26 cellular contexts compared by ENCODE assay signal in the genomic region with DNA sequence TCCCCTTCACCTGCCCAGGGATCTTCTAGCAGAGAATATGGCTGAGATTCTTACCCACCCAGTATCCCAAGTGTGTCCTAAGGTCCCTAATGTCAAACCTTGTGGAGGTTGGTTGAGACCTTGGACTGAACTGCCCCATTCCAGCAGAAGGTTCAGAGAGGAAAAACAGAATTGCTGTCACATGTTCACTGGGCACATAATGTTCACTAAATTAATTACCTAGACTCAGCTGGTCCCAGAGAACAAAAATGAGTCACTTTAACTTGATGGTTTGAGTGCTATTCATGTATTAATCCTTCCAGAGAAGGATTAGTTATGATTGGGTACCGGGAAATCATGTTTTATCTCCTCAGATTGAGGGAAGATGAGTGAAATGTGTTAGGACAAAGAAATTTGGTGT.
DNase-seq lines count a peak whose midpoint lies in the region; ATAC-seq, FAIRE-seq and TF ChIP-seq lines count a peak whose summit lies in the region.
"Had no signal": no experiment of that assay in that cellular context is flagged by ENCODE, and none has a peak within 500 bp of the region (broad histone marks: within the 10 kb centered on the region; RNA-seq: fewer than 3 reads in every experiment).

No MANE protein-coding gene starts in this region.

- no peaks in the 10 kb centered on the region for H4K20me1 ChIP-seq in GM23248 (ENCODE audit: insufficient read depth)

- H3K79me2 ChIP-seq in GM23248 (ENCODE audit: insufficient read depth) = no peaks in the 10 kb centered on the region
- H3K79me2 ChIP-seq in parathyroid adenoma = no peaks in the 10 kb centered on the region

- peaks cover 10% of the 10 kb centered on the region for H3F3A ChIP-seq in GM23248 (ENCODE audit: insufficient read depth)

- H3K27me3 ChIP-seq in GM23248 (replicated peaks; ENCODE audit: insufficient read depth) (no peaks in the 10 kb centered on the region), bronchial epithelial cell (ENCODE audit: control insufficient read depth, insufficient read depth, low read length) (no peaks in the 10 kb centered on the region), parathyroid adenoma (ENCODE audit: control insufficient read depth, insufficient read depth, low read length) (no peaks in the 10 kb centered on the region)

- H3K9me3 Mint-ChIP-seq in stimulated activated naive B cell treated with anti-CD40 and anti-IgM and Interleukin-4, amounts not matched to agents 10 μg/mL and 1 μg/mL and 100 μg/mL, for 72 hours = peaks cover 0 to 6% of the 10 kb centered on the region in 2 donors

- no peak overlapping the region for H3K4me3 ChIP-seq in GM23248
- no peak overlapping the region for H3K4me3 ChIP-seq in bronchial epithelial cell (ENCODE audit: low read depth, low read length)
- H3K4me3 ChIP-seq in parathyroid adenoma (ENCODE audit: low read depth, low read length) = no peak overlapping the region
- H3K4me3 ChIP-seq: K562 had no signal

- peaks cover 0 to under 1% of the 10 kb centered on the region in 2 donors for H3K27me3 Mint-ChIP-seq in stimulated activated naive B cell treated with anti-CD40 and anti-IgM and Interleukin-4, amounts not matched to agents 10 μg/mL and 1 μg/mL and 100 μg/mL, for 72 hours

- H3K27ac Mint-ChIP-seq in stimulated activated naive B cell treated with anti-CD40 and anti-IgM and Interleukin-4, amounts not matched to agents 10 μg/mL and 1 μg/mL and 100 μg/mL, for 72 hours = no peak overlapping the region
- H3K27ac Mint-ChIP-seq: CD8-positive, alpha-beta memory T cell had no signal

- no peak for TF ChIP-seq CTCF in bronchial epithelial cell (IDR thresholded peaks at IDR 0.05; ENCODE audit: insufficient read depth, low read length, severe bottlenecking)
- no peak for TF ChIP-seq CTCF in parathyroid adenoma (IDR thresholded peaks at IDR 0.05)

- peak; percentile 18 for DNase-seq in GM23248
- DNase-seq in NCI-H69 (lab: John Stamatoyannopoulos, UW) = peak; percentile 4
- DNase-seq in bronchial epithelial cell (ENCODE audit: low read depth) = peak; percentile 21
- no peak for DNase-seq in stimulated activated CD4-positive, alpha-beta T cell treated with anti-CD3 and anti-CD28 coated beads, Interleukin-15, amount 100 ng/mL, for 24 hours
- DNase-seq in stimulated activated naive B cell treated with anti-CD40 and anti-IgM and Interleukin-4, amounts not matched to agents 10 μg/mL and 1 μg/mL and 100 μg/mL, for 72 hours = no peak
- no peak for DNase-seq in NOMO-1 (lab: John Stamatoyannopoulos, UW; ENCODE audit: unreplicated experiment in 2 of 2)
- no peak for DNase-seq in SKM-1 (lab: John Stamatoyannopoulos, UW; ENCODE audit: unreplicated experiment)
- DNase-seq: Calu3; CD8-positive, alpha-beta memory T cell; DMS153; GDM1; H7; NCI-H1105; NCI-H146; NCI-H2029; NCI-H2171 treated with DMSO at 0.1 percent for 48 hours; NCI-H526 treated with DMSO at 0.1 percent for 48 hours; SIG-M5; SK-N-SH had no signal

- H2AFZ ChIP-seq in GM23248 = no peak overlapping the region
- H2AFZ ChIP-seq in parathyroid adenoma = peak overlapping the region; percentile 63

- H3K4me2 ChIP-seq in GM23248 (ENCODE audit: unreplicated experiment) (no peak overlapping the region), parathyroid adenoma (ENCODE audit: low read length) (no peak overlapping the region)
- H3K4me2 ChIP-seq: SK-N-SH had no signal

- in situ Hi-C loops in GM23248 (cut with MboI) = no loop called here

- H3K4me1 ChIP-seq in GM23248 (ENCODE audit: insufficient read depth) (peaks cover 27% of the 10 kb centered on the region), parathyroid adenoma (peaks cover 27% of the 10 kb centered on the region)

- no peaks in the 10 kb centered on the region for H3K9me2 ChIP-seq in GM23248 (ENCODE audit: insufficient read depth)
- H3K9me2 ChIP-seq: SK-N-SH had no signal

- H3K27ac ChIP-seq in GM23248 (no peak overlapping the region), parathyroid adenoma (peak overlapping the region; percentile 63)
- H3K27ac ChIP-seq: C4-2B, HL-60 had no signal

- WGBS in GM23248 (ENCODE audit: low coverage in 1 of 2, low lambda C conversion rate in 2 of 2, missing lambda C conversion rate in 2 of 2), 2 experiments = 38 to 58% methylated on average over 1 of the region's 1 CpG

- no peaks in the 10 kb centered on the region for H3K4me1 Mint-ChIP-seq in stimulated activated naive B cell treated with anti-CD40 and anti-IgM and Interleukin-4, amounts not matched to agents 10 μg/mL and 1 μg/mL and 100 μg/mL, for 72 hours
- H3K4me1 Mint-ChIP-seq: CD8-positive, alpha-beta memory T cell had no signal

- H3K36me3 Mint-ChIP-seq in stimulated activated naive B cell treated with anti-CD40 and anti-IgM and Interleukin-4, amounts not matched to agents 10 μg/mL and 1 μg/mL and 100 μg/mL, for 72 hours = no peaks in the 10 kb centered on the region

- H3K36me3 ChIP-seq in GM23248 (ENCODE audit: low read depth) (no peaks in the 10 kb centered on the region), bronchial epithelial cell (ENCODE audit: control insufficient read depth, insufficient read depth, low read length) (no peaks in the 10 kb centered on the region), parathyroid adenoma (ENCODE audit: control insufficient read depth, insufficient read depth, low read length) (no peaks in the 10 kb centered on the region)

- peak; percentile 66 for FAIRE-seq in bronchial epithelial cell (lab: Jason Lieb, UNC)
- FAIRE-seq: A204.1, GM19239, HepG2, K562 had no signal

- H3K9me3 ChIP-seq in GM23248 (ENCODE audit: low read depth) (no peaks in the 10 kb centered on the region), parathyroid adenoma (ENCODE audit: control insufficient read depth, low read length) (no peaks in the 10 kb centered on the region)
- H3K9me3 ChIP-seq: SK-N-SH had no signal

- no peak for ATAC-seq in stimulated activated naive B cell treated with anti-CD40 and anti-IgM and Interleukin-4, amounts not matched to agents 10 μg/mL and 1 μg/mL and 100 μg/mL, for 72 hours (replicated peaks)
- ATAC-seq: HepG2, K562 had no signal

- H3K9ac ChIP-seq in GM23248 (no peak overlapping the region), parathyroid adenoma (no peak overlapping the region)
- H3K9ac ChIP-seq: SK-N-SH had no signal

- H3K4me3 Mint-ChIP-seq in stimulated activated naive B cell treated with anti-CD40 and anti-IgM and Interleukin-4, amounts not matched to agents 10 μg/mL and 1 μg/mL and 100 μg/mL, for 72 hours = no peak overlapping the region
- H3K4me3 Mint-ChIP-seq: CD8-positive, alpha-beta memory T cell had no signal

Comparison
In these comparisons a context has a peak if more than half of its experiments do, and no peak if none do; other contexts are left out.
1. DNase-seq: peak in GM23248 (single experiment), NCI-H69 (single experiment) and bronchial epithelial cell (single experiment); none in stimulated activated CD4-positive, alpha-beta T cell treated with anti-CD3 and anti-CD28 coated beads, Interleukin-15, amount 100 ng/mL, for 24 hours (single experiment), stimulated activated naive B cell treated with anti-CD40 and anti-IgM and Interleukin-4, amounts not matched to agents 10 μg/mL and 1 μg/mL and 100 μg/mL, for 72 hours (single experiment), NOMO-1 (0 of 2) and SKM-1 (single experiment).